ENCODE assay signal across 1 cellular context in the genomic region with DNA sequence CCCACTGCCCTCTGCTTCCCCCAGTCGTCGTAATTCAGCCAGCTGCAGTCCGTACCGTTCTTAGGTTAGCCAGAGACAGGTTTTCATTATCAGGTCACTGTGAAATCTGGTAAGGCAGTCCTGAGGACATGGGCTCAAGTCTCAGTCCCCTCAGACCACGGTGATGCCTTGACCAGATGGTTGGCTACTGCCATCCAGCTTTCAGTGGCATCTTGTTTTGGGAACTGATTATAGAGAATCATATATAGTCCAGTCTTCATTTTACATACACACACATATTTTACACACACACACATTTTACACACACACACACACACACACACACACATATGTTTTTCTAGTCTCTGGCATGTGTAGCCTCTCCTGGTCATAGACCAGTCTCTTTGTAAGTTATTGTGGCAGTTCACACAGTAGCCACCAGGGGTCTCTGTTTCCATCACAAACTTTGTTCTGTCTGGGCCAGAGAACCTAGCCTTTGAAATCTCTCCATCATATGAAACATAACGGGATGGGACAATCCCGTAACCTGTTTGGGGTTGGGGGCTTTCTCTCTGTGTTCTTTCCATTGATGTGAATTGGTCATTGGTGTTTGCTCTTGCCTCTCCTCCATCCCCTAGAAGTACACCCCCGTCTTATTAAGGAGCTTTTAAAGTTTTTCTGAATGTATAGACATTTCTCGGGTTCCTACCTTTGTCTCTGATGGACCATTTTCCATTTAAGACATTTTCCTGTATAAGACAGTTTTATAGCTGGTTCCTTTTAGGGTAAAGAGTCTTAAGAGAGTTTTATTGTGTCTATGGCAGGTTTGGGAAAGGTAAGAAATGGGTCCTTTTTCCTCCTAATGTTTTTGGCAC.
TF ChIP-seq lines count a peak whose summit lies in the region.

No MANE protein-coding gene starts in this region.

TF ChIP-seq in SK-N-SH treated with all-trans-retinoic acid at 6 μM for 48 hours, 23 proteins besides CTCF, POLR2A, EP300 and RAD21 (continued from another document):
- TF ChIP-seq, protein P1, sequence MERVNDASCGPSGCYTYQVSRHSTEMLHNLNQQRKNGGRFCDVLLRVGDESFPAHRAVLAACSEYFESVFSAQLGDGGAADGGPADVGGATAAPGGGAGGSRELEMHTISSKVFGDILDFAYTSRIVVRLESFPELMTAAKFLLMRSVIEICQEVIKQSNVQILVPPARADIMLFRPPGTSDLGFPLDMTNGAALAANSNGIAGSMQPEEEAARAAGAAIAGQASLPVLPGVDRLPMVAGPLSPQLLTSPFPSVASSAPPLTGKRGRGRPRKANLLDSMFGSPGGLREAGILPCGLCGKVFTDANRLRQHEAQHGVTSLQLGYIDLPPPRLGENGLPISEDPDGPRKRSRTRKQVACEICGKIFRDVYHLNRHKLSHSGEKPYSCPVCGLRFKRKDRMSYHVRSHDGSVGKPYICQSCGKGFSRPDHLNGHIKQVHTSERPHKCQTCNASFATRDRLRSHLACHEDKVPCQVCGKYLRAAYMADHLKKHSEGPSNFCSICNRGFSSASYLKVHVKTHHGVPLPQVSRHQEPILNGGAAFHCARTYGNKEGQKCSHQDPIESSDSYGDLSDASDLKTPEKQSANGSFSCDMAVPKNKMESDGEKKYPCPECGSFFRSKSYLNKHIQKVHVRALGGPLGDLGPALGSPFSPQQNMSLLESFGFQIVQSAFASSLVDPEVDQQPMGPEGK (CRISPR knock-in tag; IDR thresholded peaks at IDR 0.05; ENCODE audit: borderline replicate concordance), result no peak
- no peak for TF ChIP-seq BACH2 (CRISPR knock-in tag; IDR thresholded peaks at IDR 0.05; ENCODE audit: borderline replicate concordance)
